Comparison of ENCODE assay signal across 8 cellular contexts in genomic region chr13:57624565-57625435, GRCh38. TPM values are rescaled to one million over a fixed set of nuclear protein-coding genes. Genes with fewer than 3 reads are reported as not detected.
A peak's percentile ranks its signal among the peaks of the same experiment; 100 is the strongest.
DNase-seq lines count a peak whose midpoint lies in the region; ATAC-seq and TF ChIP-seq lines count a peak whose summit lies in the region.

No MANE protein-coding gene starts in this region.

- peak in 1 of 2 donors; percentile 51 for DNase-seq in heart right ventricle
- no peak for DNase-seq in cardiac septum (ENCODE audit: low spot score)
- peak; percentile 56 for DNase-seq in NCI-H460 (ENCODE audit: extremely low read depth, low read depth)
- peak; percentile 57 to 67 (median 60) for DNase-seq in body of pancreas
- peak; percentile 61 for DNase-seq in kidney tubule cell (ENCODE audit: low spot score)
- DNase-seq in NK-92 (lab: John Stamatoyannopoulos, UW; ENCODE audit: unreplicated experiment), result no peak

- 6 to 7% methylated on average over 5 of the region's 5 CpGs for WGBS in heart right ventricle, 2 donors
- 5 to 8% methylated on average over 5 of the region's 5 CpGs for WGBS in body of pancreas, 2 donors

- TF ChIP-seq CTCF in heart right ventricle (IDR thresholded peaks at IDR 0.05) (peak; percentile 65 to 89 (median 83)), body of pancreas (IDR thresholded peaks at IDR 0.05) (peak; percentile 63 to 92 (median 70))

- H3K36me3 ChIP-seq in heart right ventricle (no peaks in the 10 kb centered on the region), body of pancreas (replicated peaks in 1 of 2; ENCODE audit: insufficient read depth in 1 of 2, low read depth in 2 of 2) (no peaks in the 10 kb centered on the region)

- H3K27me3 ChIP-seq in heart right ventricle (peaks cover 0 to 22% (median 0%) of the 10 kb centered on the region in 7 donors), body of pancreas (no peaks in the 10 kb centered on the region)

- H3K9me3 ChIP-seq in heart right ventricle (no peaks in the 10 kb centered on the region), body of pancreas (no peaks in the 10 kb centered on the region)

- no peak for TF ChIP-seq POLR2A in body of pancreas (IDR thresholded peaks at IDR 0.05)

- H3K4me3 ChIP-seq in heart right ventricle (no peak overlapping the region), body of pancreas (no peak overlapping the region)

- intact Hi-C loops in heart right ventricle (cut with DNase I), result loop anchor here in 8 of 10 donors (2.0 to 10.0 kb wide), 5 partner anchors 230 to 1690 kb away; no protein-coding TSS in a partner anchor
- intact Hi-C loops in cardiac septum (cut with DNase I), result no loop called here
- intact Hi-C loops in body of pancreas (cut with DNase I), result no loop called here

- no peak overlapping the region for H3K27ac ChIP-seq in heart right ventricle
- no peak overlapping the region for H3K27ac ChIP-seq in body of pancreas

- H3K4me1 ChIP-seq in heart right ventricle (peaks cover 0 to 7% (median 5%) of the 10 kb centered on the region in 9 donors), body of pancreas (peaks cover 9% of the 10 kb centered on the region)

- ATAC-seq in heart right ventricle (peak in 1 of 8 donors; percentile 54), HG03108 (IDR thresholded peaks at IDR 0.05; ENCODE audit: unreplicated experiment) (peak; percentile 54), body of pancreas (peak; percentile 55), HG02840 (IDR thresholded peaks at IDR 0.05; ENCODE audit: low FRiP score, unreplicated experiment) (no peak)

RNA-seq across cellular contexts. Expression of gene PCDH17, which starts 6.7 kb away (rescaled TPM):
- 10 to 100 TPM in 1 of 10 donors, 1 to 10 TPM in 9; 2.3 to 14.3 (median 3.6) TPM for total RNA-seq in heart right ventricle
- polyA plus RNA-seq in heart right ventricle, result 1 to 10 TPM in 1 of 2 donors, under 1 TPM in 1; 0.88 to 1.3 TPM
- 7.3 TPM for total RNA-seq in cardiac septum
- total RNA-seq in NCI-H460 (2014; rRNA removed; shearing (Covaris generic)), result 0.15 and 0.23 TPM in 2 replicates
- polyA plus RNA-seq in NCI-H460 (2014; cell fraction: nucleus; rRNA removed), result 0.32 and 0.64 TPM in 2 replicates
- total RNA-seq in body of pancreas, result 10 to 100 TPM in 1 of 2 donors, 1 to 10 TPM in 1; 6.0 to 21.8 TPM

Comparison
In these comparisons a context has a peak if more than half of its experiments do, and no peak if none do; other contexts are left out.
1. intact Hi-C loops: an anchor here in heart right ventricle (2.0 to 10.0 kb wide); none called in cardiac septum and body of pancreas.
2. DNase-seq: peak in NCI-H460 (single experiment), body of pancreas (4 of 4) and kidney tubule cell (single experiment); none in cardiac septum (single experiment) and NK-92 (single experiment).